1 cellular context compared by ENCODE assay signal in genomic region chr10:78035025-78035424, GRCh38.
TF ChIP-seq lines count a peak whose summit lies in the region.

No MANE protein-coding gene starts in this region.

TF ChIP-seq in H1, 55 proteins besides CTCF, POLR2A, EP300 and RAD21:
- TF ChIP-seq MAX (IDR thresholded peaks at IDR 0.05), result no peak
- TF ChIP-seq E2F6 (IDR thresholded peaks at IDR 0.05), result no peak
- no peak for TF ChIP-seq RFX5 (IDR thresholded peaks at IDR 0.05; ENCODE audit: borderline replicate concordance, low read depth, low read length)
- TF ChIP-seq TCF12 (IDR thresholded peaks at IDR 0.05; ENCODE audit: low read depth, low read length), result no peak
- no peak for TF ChIP-seq PHF8 (conservative IDR thresholded peaks at IDR 0.05; ENCODE audit: low read depth, low read length)
- TF ChIP-seq, protein P1, sequence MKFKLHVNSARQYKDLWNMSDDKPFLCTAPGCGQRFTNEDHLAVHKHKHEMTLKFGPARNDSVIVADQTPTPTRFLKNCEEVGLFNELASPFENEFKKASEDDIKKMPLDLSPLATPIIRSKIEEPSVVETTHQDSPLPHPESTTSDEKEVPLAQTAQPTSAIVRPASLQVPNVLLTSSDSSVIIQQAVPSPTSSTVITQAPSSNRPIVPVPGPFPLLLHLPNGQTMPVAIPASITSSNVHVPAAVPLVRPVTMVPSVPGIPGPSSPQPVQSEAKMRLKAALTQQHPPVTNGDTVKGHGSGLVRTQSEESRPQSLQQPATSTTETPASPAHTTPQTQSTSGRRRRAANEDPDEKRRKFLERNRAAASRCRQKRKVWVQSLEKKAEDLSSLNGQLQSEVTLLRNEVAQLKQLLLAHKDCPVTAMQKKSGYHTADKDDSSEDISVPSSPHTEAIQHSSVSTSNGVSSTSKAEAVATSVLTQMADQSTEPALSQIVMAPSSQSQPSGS (IDR thresholded peaks at IDR 0.05; ENCODE audit: low read length), result no peak
- TF ChIP-seq RBBP5 (IDR thresholded peaks at IDR 0.05; ENCODE audit: borderline replicate concordance, low read depth, low read length), result no peak
- no peak for TF ChIP-seq POU5F1 (IDR thresholded peaks at IDR 0.05; ENCODE audit: low read depth, low read length)
- no peak for TF ChIP-seq SIRT6 (IDR thresholded peaks at IDR 0.05; ENCODE audit: low read length)
- no peak for TF ChIP-seq NANOG (IDR thresholded peaks at IDR 0.05; ENCODE audit: insufficient read depth, low read depth, low read length, poor library complexity, severe bottlenecking)
- no peak for TF ChIP-seq CBX5 (IDR thresholded peaks at IDR 0.05; ENCODE audit: low read depth, low read length)
- TF ChIP-seq JUN (IDR thresholded peaks at IDR 0.05; ENCODE audit: low read depth, low read length), result no peak
- TF ChIP-seq BACH1 (IDR thresholded peaks at IDR 0.05; ENCODE audit: low read length), result no peak
- no peak for TF ChIP-seq CEBPB (IDR thresholded peaks at IDR 0.05; ENCODE audit: low read depth, low read length)
